ENCODE assay signal across 26 cellular contexts in genomic region chr1:74195339-74195738, GRCh38. TPM values are rescaled to one million over a fixed set of nuclear protein-coding genes. Genes with fewer than 3 reads are reported as not detected.
DNase-seq lines count a peak whose midpoint lies in the region; ATAC-seq, FAIRE-seq and TF ChIP-seq lines count a peak whose summit lies in the region.
"Had no signal": no experiment of that assay in that cellular context is flagged by ENCODE, and none has a peak within 500 bp of the region (broad histone marks: within the 10 kb centered on the region; RNA-seq: fewer than 3 reads in every experiment).

No MANE protein-coding gene starts in this region.

- TF ChIP-seq CTCF in HL-60 (IDR thresholded peaks at IDR 0.05; ENCODE audit: insufficient read depth, low read length) (no peak), GM12878 (IDR thresholded peaks at IDR 0.05 in 2 of 3, conservative IDR thresholded peaks at IDR 0.05 in 1 of 3; ENCODE audit: control insufficient read depth in 2 of 3, extremely low read depth in 1 of 3, insufficient read depth in 1 of 3, low read depth in 3 of 3, low read length in 3 of 3) (no peak), osteoblast (IDR thresholded peaks at IDR 0.05; ENCODE audit: extremely low read depth, low read depth, low read length) (no peak)

- no peak overlapping the region for H3K27ac Mint-ChIP-seq in activated naive CD8-positive, alpha-beta T cell treated with anti-CD3 and anti-CD28 coated beads for 36 hours
- H3K27ac Mint-ChIP-seq: B cell; CD4-positive, alpha-beta T cell; CD8-positive, alpha-beta T cell had no signal

- TF ChIP-seq POLR2A in GM12878 (IDR thresholded peaks at IDR 0.05; ENCODE audit: low read depth, low read length), result no peak

- no peaks in the 10 kb centered on the region for H4K20me1 ChIP-seq in GM12878 (ENCODE audit: control insufficient read depth, insufficient read depth)
- H4K20me1 ChIP-seq in osteoblast (ENCODE audit: insufficient read depth, low read length), result no peaks in the 10 kb centered on the region
- H4K20me1 ChIP-seq: BLaER1 treated with 17β-estradiol and CSF1 and Interleukin-3, amounts not matched to agents 10 nM and 100 nM had no signal

- SMC1A ChIA-PET in GM12878 (lab: Charles Lee; ENCODE audit: uncharacterized antibody, unreplicated experiment), result interaction anchor here (0.5 kb wide), 1 partner anchor 118 kb away, joined by 3 read pairs; no protein-coding TSS in a partner anchor

- no peak overlapping the region for H2AFZ ChIP-seq in GM12878 (ENCODE audit: control insufficient read depth, low read depth, low read length)
- H2AFZ ChIP-seq in osteoblast (ENCODE audit: low read length), result peak overlapping the region; percentile 49

- CTCF ChIA-PET in GM12878 (lab: Yijun Ruan, JAX), result no interaction called here

- H3K36me3 ChIP-seq in GM12878 (ENCODE audit: control insufficient read depth in 2 of 2, insufficient read depth in 2 of 2, low read length in 1 of 2) (no peaks in the 10 kb centered on the region), osteoblast (ENCODE audit: insufficient read depth, low read length) (no peaks in the 10 kb centered on the region)

- intact Hi-C loops in GM12878 (cut with micrococcal nuclease; ENCODE audit: unreplicated experiment), result loop anchor here (5.0 to 10.0 kb wide), 2 partner anchors 497 to 539 kb away; partner anchors contain the start of genes CRYZ and TYW3

- no peak overlapping the region for H3K4me3 Mint-ChIP-seq in activated naive CD8-positive, alpha-beta T cell treated with anti-CD3 and anti-CD28 coated beads for 36 hours
- H3K4me3 Mint-ChIP-seq: B cell; CD4-positive, alpha-beta T cell; CD8-positive, alpha-beta T cell had no signal

- ATAC-seq in GM12878 (no peak), GM19023 (IDR thresholded peaks at IDR 0.05; ENCODE audit: unreplicated experiment) (no peak), HG02981 (IDR thresholded peaks at IDR 0.05; ENCODE audit: unreplicated experiment) (no peak)
- ATAC-seq: A549; CD8-positive, alpha-beta T cell had no signal

- no peaks in the 10 kb centered on the region for H3K27me3 Mint-ChIP-seq in activated naive CD8-positive, alpha-beta T cell treated with anti-CD3 and anti-CD28 coated beads for 36 hours
- H3K27me3 Mint-ChIP-seq: B cell; CD4-positive, alpha-beta T cell had no signal

- H3K4me2 ChIP-seq in GM12878 (ENCODE audit: control insufficient read depth, insufficient read depth), result no peak overlapping the region
- no peak overlapping the region for H3K4me2 ChIP-seq in osteoblast (ENCODE audit: insufficient read depth, low read length)
- H3K4me2 ChIP-seq: A549; BLaER1 treated with 17β-estradiol and CSF1 and Interleukin-3, amounts not matched to agents 10 nM and 100 nM had no signal

- DNase-seq in NCI-H2227 treated with DMSO at 0.1 percent for 48 hours (lab: John Stamatoyannopoulos, UW), result peak; percentile 12
- DNase-seq in NCI-H2227 (lab: John Stamatoyannopoulos, UW; ENCODE audit: unreplicated experiment), result no peak
- DNase-seq in HL-60 (ENCODE audit: low read depth in 1 of 2, low spot score in 1 of 2), result no peak
- no peak for DNase-seq in GM12878 (ENCODE audit: low read depth, low spot score)
- DNase-seq in osteoblast (ENCODE audit: insufficient read length, low spot score, missing footprints), result no peak
- DNase-seq in activated naive CD8-positive, alpha-beta T cell treated with anti-CD3 and anti-CD28 coated beads for 36 hours, result no peak
- DNase-seq: AML-193; Caco-2; Calu3; CD4-positive, alpha-beta T cell; CD8-positive, alpha-beta T cell; DMS79 treated with DMSO at 0.1 percent for 48 hours had no signal

- H3K9me3 Mint-ChIP-seq in activated naive CD8-positive, alpha-beta T cell treated with anti-CD3 and anti-CD28 coated beads for 36 hours, result peaks cover 1% of the 10 kb centered on the region
- H3K9me3 Mint-ChIP-seq: CD4-positive, alpha-beta T cell; CD8-positive, alpha-beta T cell had no signal

- H3K4me1 ChIP-seq in GM12878 (ENCODE audit: control insufficient read depth, insufficient read depth, low read length) (0 out of 2 replicates have a peak, but pooled peaks cover 5% of the 10 kb centered on the region), osteoblast (ENCODE audit: insufficient read depth, low read length) (peaks cover 5% of the 10 kb centered on the region)
- H3K4me1 ChIP-seq: Caco-2 had no signal

- peaks cover 3% of the 10 kb centered on the region for H3K36me3 Mint-ChIP-seq in activated naive CD8-positive, alpha-beta T cell treated with anti-CD3 and anti-CD28 coated beads for 36 hours

- in situ Hi-C loops in GM12878 (cut with MboI), result loop anchor here (5.0 kb wide), 1 partner anchor 537 kb away; the partner anchor contains the start of genes CRYZ and TYW3

- FAIRE-seq in GM12878 (lab: Jason Lieb, UNC), result no peak
- FAIRE-seq: A549, D721Med, G401.6, GM12892, GM18507, GM19239 had no signal

- no peak overlapping the region for H3K9ac ChIP-seq in GM12878 (ENCODE audit: control insufficient read depth, insufficient read depth, low read length)
- H3K9ac ChIP-seq: BLaER1 treated with 17β-estradiol and CSF1 and Interleukin-3, amounts not matched to agents 10 nM and 100 nM had no signal

- H3K9me3 ChIP-seq in GM12878 (replicated peaks; ENCODE audit: control insufficient read depth, insufficient read depth, low read length), result no peaks in the 10 kb centered on the region
- H3K9me3 ChIP-seq in osteoblast (ENCODE audit: low read depth, low read length), result no peaks in the 10 kb centered on the region
- H3K9me3 ChIP-seq: A549, Caco-2 had no signal

- no TSS peak for BruUV-seq in GM12878 (replicated peaks; lab: Mats Ljungman, UMichigan)

- TF ChIP-seq RAD21 in GM12878 (IDR thresholded peaks at IDR 0.05; ENCODE audit: insufficient read depth, low read depth, low read length), result no peak

- H3K27ac ChIP-seq in HL-60 (replicated peaks) (peak overlapping the region; percentile 40; the same call in 1 of the 2 replicates), GM12878 (ENCODE audit: control insufficient read depth, insufficient read depth) (no peak overlapping the region), osteoblast (ENCODE audit: low read depth, low read length) (no peak overlapping the region)
- H3K27ac ChIP-seq: 22Rv1; A549; BLaER1 treated with 17β-estradiol and CSF1 and Interleukin-3, amounts not matched to agents 10 nM and 100 nM; C4-2B had no signal

- H3K4me3 ChIP-seq in HL-60 (replicated peaks; ENCODE audit: insufficient read depth, low read length) (no peak overlapping the region), GM12878 (no peak overlapping the region), osteoblast (ENCODE audit: insufficient read depth, low read length) (no peak overlapping the region)
- H3K4me3 ChIP-seq: A549; BLaER1 treated with 17β-estradiol and CSF1 and Interleukin-3, amounts not matched to agents 10 nM and 100 nM had no signal

- peaks cover 7% of the 10 kb centered on the region for H3K4me1 Mint-ChIP-seq in activated naive CD8-positive, alpha-beta T cell treated with anti-CD3 and anti-CD28 coated beads for 36 hours

- TF ChIP-seq EP300 in GM12878 (IDR thresholded peaks at IDR 0.05; ENCODE audit: borderline replicate concordance in 1 of 2, control insufficient read depth in 1 of 2, low read depth in 2 of 2, low read length in 2 of 2), result no peak

- RAD21 ChIA-PET in GM12878 (lab: Charles Lee; ENCODE audit: unreplicated experiment), result no interaction called here

- no peaks in the 10 kb centered on the region for H3K79me2 ChIP-seq in GM12878 (ENCODE audit: control insufficient read depth, insufficient read depth, low read length)
- H3K79me2 ChIP-seq in osteoblast (ENCODE audit: insufficient read depth, low read length), result peaks cover 9% of the 10 kb centered on the region

- POLR2A ChIA-PET in GM12878 (lab: Charles Lee), result no interaction called here

- no peaks in the 10 kb centered on the region for H3K27me3 ChIP-seq in HL-60 (ENCODE audit: insufficient read depth, poor library complexity, severe bottlenecking)
- H3K27me3 ChIP-seq in GM12878 (replicated peaks in 1 of 2; ENCODE audit: control insufficient read depth in 2 of 2, insufficient read depth in 2 of 2, low read length in 1 of 2), result no peaks in the 10 kb centered on the region
- H3K27me3 ChIP-seq in osteoblast (ENCODE audit: insufficient read depth, low read length), result no peaks in the 10 kb centered on the region
- H3K27me3 ChIP-seq: BLaER1 treated with 17β-estradiol and CSF1 and Interleukin-3, amounts not matched to agents 10 nM and 100 nM had no signal

RNA-seq across cellular contexts. Expression of gene LRRIQ3, which starts 2.6 kb away (rescaled TPM):
- total RNA-seq in GM12878 (2013; cell fraction: nucleolus; rRNA removed), result 5.0 and 5.1 TPM in 2 replicates
- 1.1 and 2.2 TPM in 2 replicates for total RNA-seq in GM12878 (2014; rRNA removed)
- 2.7 and 3.3 TPM in 2 replicates for total RNA-seq in GM12878 (2014; rRNA removed; fragmentation: Illumina TruSeq; extraction: Trizol)
- total RNA-seq in GM12878 (2021), result 1.6 and 1.9 TPM in 2 replicates
- 1.1 TPM for polyA plus RNA-seq in GM12878 (2011; ENCODE audit: low read depth)
- polyA plus RNA-seq in GM12878 (2011; rRNA removed), result 2.6 and 5.2 TPM in 2 replicates
- polyA plus RNA-seq in GM12878 (2011; cell fraction: cytosol; rRNA removed), result 0.51 and 0.65 TPM in 2 replicates
- polyA plus RNA-seq in GM12878 (2011; cell fraction: nucleus; rRNA removed), result 1.2 and 1.8 TPM in 2 replicates
- 1.2 and 2.2 TPM in 2 replicates for polyA plus RNA-seq in GM12878 (2012)
- polyA plus RNA-seq in GM12878 (2014; fragmentation: Illumina TruSeq; extraction: Trizol), result 2.3 and 2.8 TPM in 2 replicates
- 1 to 10 TPM; 3.4 to 4.7 TPM for polyA plus RNA-seq in GM12878 (2014; fragmentation: Nextera tagmentation; extraction: Ambion mirVana)
- polyA plus RNA-seq in GM12878 (2014; rRNA removed), result 0.82 and 1.6 TPM in 2 replicates
- 1 to 10 TPM; 4.4 to 5.1 TPM for polyA plus RNA-seq in GM12878 (2016; fragmentation: Nextera tagmentation; extraction: Ambion mirVana)
- 0.77 and 1.5 TPM in 2 replicates for polyA minus RNA-seq in GM12878 (2011; rRNA and poly(A)+ RNA removed)
- polyA minus RNA-seq in GM12878 (2011; cell fraction: cytosol; rRNA and poly(A)+ RNA removed), result 1.2 TPM in 1 of 2 replicates, not detected in the other
- polyA minus RNA-seq in GM12878 (2011; cell fraction: nucleus; rRNA and poly(A)+ RNA removed), result 1.9 and 2.8 TPM in 2 replicates
- total RNA-seq in osteoblast, result 0.59 and 0.72 TPM in 2 replicates
- 1 to 10 TPM; 1.3 to 1.7 TPM for total RNA-seq in activated naive CD8-positive, alpha-beta T cell treated with anti-CD3 and anti-CD28 coated beads for 36 hours
- total RNA-seq: CD8-positive, alpha-beta T cell had no signal

RNA-seq across cellular contexts. Expression of gene FPGT, which starts 2.7 kb away (rescaled TPM):
- 48.6 and 50.3 TPM in 2 replicates for total RNA-seq in GM12878 (2013; cell fraction: nucleolus; rRNA removed)
- total RNA-seq in GM12878 (2014; rRNA removed) (8.2 and 11.5 TPM in 2 replicates), GM12878 (2014; rRNA removed; fragmentation: Illumina TruSeq; extraction: Trizol) (10.5 and 11.2 TPM in 2 replicates), GM12878 (2021) (9.3 and 10.7 TPM in 2 replicates), osteoblast (16.3 and 19.2 TPM in 2 replicates)
- 6.4 TPM for polyA plus RNA-seq in GM12878 (2011; ENCODE audit: low read depth)
- polyA plus RNA-seq in GM12878 (2011; rRNA removed) (15.4 and 26.2 TPM in 2 replicates), GM12878 (2014; fragmentation: Illumina TruSeq; extraction: Trizol) (12.6 and 14.9 TPM in 2 replicates), GM12878 (2014; fragmentation: Nextera tagmentation; extraction: Ambion mirVana) (10 to 100 TPM in 1 of 2 experiments, 1 to 10 TPM in 1; 7.8 to 11.9 TPM), GM12878 (2014; rRNA removed) (4.1 and 8.6 TPM in 2 replicates), GM12878 (2016; fragmentation: Nextera tagmentation; extraction: Ambion mirVana) (10 to 100 TPM; 14.3 to 14.9 TPM)
- polyA plus RNA-seq in GM12878 (2011; cell fraction: cytosol; rRNA removed), result 4.2 and 4.8 TPM in 2 replicates
- polyA plus RNA-seq in GM12878 (2011; cell fraction: nucleus; rRNA removed), result 7.4 and 8.1 TPM in 2 replicates
- 4.8 and 5.8 TPM in 2 replicates for polyA plus RNA-seq in GM12878 (2012)
- polyA minus RNA-seq in GM12878 (2011; rRNA and poly(A)+ RNA removed), result 7.0 and 8.7 TPM in 2 replicates
- 3.1 and 4.3 TPM in 2 replicates for polyA minus RNA-seq in GM12878 (2011; cell fraction: cytosol; rRNA and poly(A)+ RNA removed)
- 13.0 and 15.6 TPM in 2 replicates for polyA minus RNA-seq in GM12878 (2011; cell fraction: nucleus; rRNA and poly(A)+ RNA removed)
- total RNA-seq in activated naive CD8-positive, alpha-beta T cell treated with anti-CD3 and anti-CD28 coated beads for 36 hours, result 10 to 100 TPM; 10.1 to 13.8 TPM

RNA-seq across cellular contexts. Expression of gene TNNI3K, which starts 39.8 kb away (rescaled TPM):
- total RNA-seq in GM12878 (2013; cell fraction: nucleolus; rRNA removed), result 2.7 and 8.4 TPM in 2 replicates
- total RNA-seq in GM12878 (2014; rRNA removed) (not detected in 2 replicates), GM12878 (2014; rRNA removed; fragmentation: Illumina TruSeq; extraction: Trizol) (not detected in 2 replicates), GM12878 (2021) (not detected in 2 replicates), osteoblast (0.59 and 0.72 TPM in 2 replicates)
- polyA plus RNA-seq in GM12878 (2011; ENCODE audit: low read depth), result 0.62 TPM
- polyA plus RNA-seq in GM12878 (2011; rRNA removed) (1.6 and 2.6 TPM in 2 replicates), GM12878 (2014; fragmentation: Illumina TruSeq; extraction: Trizol) (0.29 and 0.71 TPM in 2 replicates), GM12878 (2014; fragmentation: Nextera tagmentation; extraction: Ambion mirVana) (under 1 TPM; 0.14 to 0.27 TPM), GM12878 (2014; rRNA removed) (0.68 TPM in 1 of 2 replicates, not detected in the other), GM12878 (2016; fragmentation: Nextera tagmentation; extraction: Ambion mirVana) (under 1 TPM in 1 of 2 experiments, not detected in 1; 0.59 TPM)
- 1.3 and 1.4 TPM in 2 replicates for polyA plus RNA-seq in GM12878 (2011; cell fraction: cytosol; rRNA removed)
- polyA plus RNA-seq in GM12878 (2011; cell fraction: nucleus; rRNA removed), result 2.9 and 4.0 TPM in 2 replicates
- polyA plus RNA-seq in GM12878 (2012), result 0.31 and 0.72 TPM in 2 replicates
- 0.80 and 1.4 TPM in 2 replicates for polyA minus RNA-seq in GM12878 (2011; rRNA and poly(A)+ RNA removed)
- not detected in 2 replicates for polyA minus RNA-seq in GM12878 (2011; cell fraction: cytosol; rRNA and poly(A)+ RNA removed)
- polyA minus RNA-seq in GM12878 (2011; cell fraction: nucleus; rRNA and poly(A)+ RNA removed), result 2.1 and 2.7 TPM in 2 replicates
- not detected for total RNA-seq in activated naive CD8-positive, alpha-beta T cell treated with anti-CD3 and anti-CD28 coated beads for 36 hours
- total RNA-seq: A172, Caco-2, Calu3 had no signal
- polyA plus RNA-seq: BJ had no signal
